17 cellular contexts compared by ENCODE assay signal in the genomic region with DNA sequence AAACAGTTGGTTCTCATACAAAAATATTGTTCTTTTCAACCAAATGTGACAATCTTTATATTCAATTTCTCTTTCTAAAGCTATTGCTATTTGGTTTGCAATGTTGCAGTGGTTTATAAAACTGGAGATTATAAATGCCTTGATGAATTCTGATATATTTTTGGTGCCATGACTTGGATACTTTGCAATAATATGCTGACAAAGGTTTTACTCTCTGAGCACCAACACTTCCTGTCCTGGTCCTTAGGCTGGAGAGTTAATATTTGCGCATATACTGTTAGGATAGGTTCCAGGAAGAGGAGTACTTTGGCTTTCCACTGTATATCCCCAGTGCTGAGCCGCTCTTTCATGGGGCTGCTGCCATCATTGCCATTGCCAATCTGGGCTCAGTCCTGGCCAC.
A peak's percentile ranks its signal among the peaks of the same experiment; 100 is the strongest.
DNase-seq lines count a peak whose midpoint lies in the region; ATAC-seq, FAIRE-seq and TF ChIP-seq lines count a peak whose summit lies in the region.
"Had no signal": no experiment of that assay in that cellular context is flagged by ENCODE, and none has a peak within 500 bp of the region (broad histone marks: within the 10 kb centered on the region; RNA-seq: fewer than 3 reads in every experiment).

No MANE protein-coding gene starts in this region.

- H3K4me3 Mint-ChIP-seq in WTC11: no peak overlapping the region
- H3K4me3 Mint-ChIP-seq: CD4-positive, CD25-positive, alpha-beta regulatory T cell had no signal

- CTCF ChIA-PET in WTC11 (lab: Charles Lee): interaction anchor here (3.2 kb wide), 1 partner anchor 264 kb away, joined by 37 read pairs; no protein-coding TSS in a partner anchor

- no peaks in the 10 kb centered on the region for H3K36me3 Mint-ChIP-seq in WTC11

- H3K9me3 Mint-ChIP-seq in WTC11: no peaks in the 10 kb centered on the region

- FAIRE-seq in GM19239 (lab: Jason Lieb, UNC): peak; percentile 57
- FAIRE-seq: GM12891, GM18507, H54, RCC 7860 had no signal

- peak; percentile 38 for DNase-seq in NCI-H510A treated with DMSO at 0.1 percent for 48 hours (lab: John Stamatoyannopoulos, UW)
- DNase-seq in NCI-H510A (lab: John Stamatoyannopoulos, UW): no peak
- no peak for DNase-seq in GM19239 (ENCODE audit: insufficient read length, low spot score)
- DNase-seq in WTC11 (ENCODE audit: low spot score): no peak
- DNase-seq in amniotic stem cell (lab: John Stamatoyannopoulos, UW): no peak
- DNase-seq: CD4-positive, CD25-positive, alpha-beta regulatory T cell; MM.1S; NCI-H1048; NCI-H1417 treated with DMSO at 0.1 percent for 48 hours; NCI-H187; NCI-H748 treated with DMSO at 0.1 percent for 48 hours had no signal

- peaks cover 58% of the 10 kb centered on the region for H3K4me1 Mint-ChIP-seq in WTC11

- peak overlapping the region; percentile 84; the same call in 1 of the 2 replicates for H3K27ac Mint-ChIP-seq in WTC11
- H3K27ac Mint-ChIP-seq: CD4-positive, CD25-positive, alpha-beta regulatory T cell had no signal

- POLR2A ChIA-PET in WTC11 (lab: Charles Lee): interaction anchor here (0.6 kb wide), 1 partner anchor 233 kb away, joined by 3 read pairs; no protein-coding TSS in a partner anchor

- TF ChIP-seq CTCF in WTC11 (IDR thresholded peaks at IDR 0.05): no peak

- ATAC-seq in WTC11 (no peak), HG02623 (IDR thresholded peaks at IDR 0.05; ENCODE audit: unreplicated experiment) (no peak), GM18502 (IDR thresholded peaks at IDR 0.05; ENCODE audit: poor library complexity, unreplicated experiment) (no peak)

- no peaks in the 10 kb centered on the region for H3K27me3 Mint-ChIP-seq in WTC11 (ENCODE audit: low read depth)
- H3K27me3 Mint-ChIP-seq: CD4-positive, CD25-positive, alpha-beta regulatory T cell had no signal

TF ChIP-seq in WTC11, 78 proteins besides CTCF, POLR2A, EP300 and RAD21 (continues in another document):
- TF ChIP-seq CBFB (CRISPR knock-in tag; IDR thresholded peaks at IDR 0.05; ENCODE audit: low read depth): no peak
- no peak for TF ChIP-seq IRF2 (CRISPR knock-in tag; IDR thresholded peaks at IDR 0.05; ENCODE audit: borderline replicate concordance, low read depth)
- TF ChIP-seq, protein P1, sequence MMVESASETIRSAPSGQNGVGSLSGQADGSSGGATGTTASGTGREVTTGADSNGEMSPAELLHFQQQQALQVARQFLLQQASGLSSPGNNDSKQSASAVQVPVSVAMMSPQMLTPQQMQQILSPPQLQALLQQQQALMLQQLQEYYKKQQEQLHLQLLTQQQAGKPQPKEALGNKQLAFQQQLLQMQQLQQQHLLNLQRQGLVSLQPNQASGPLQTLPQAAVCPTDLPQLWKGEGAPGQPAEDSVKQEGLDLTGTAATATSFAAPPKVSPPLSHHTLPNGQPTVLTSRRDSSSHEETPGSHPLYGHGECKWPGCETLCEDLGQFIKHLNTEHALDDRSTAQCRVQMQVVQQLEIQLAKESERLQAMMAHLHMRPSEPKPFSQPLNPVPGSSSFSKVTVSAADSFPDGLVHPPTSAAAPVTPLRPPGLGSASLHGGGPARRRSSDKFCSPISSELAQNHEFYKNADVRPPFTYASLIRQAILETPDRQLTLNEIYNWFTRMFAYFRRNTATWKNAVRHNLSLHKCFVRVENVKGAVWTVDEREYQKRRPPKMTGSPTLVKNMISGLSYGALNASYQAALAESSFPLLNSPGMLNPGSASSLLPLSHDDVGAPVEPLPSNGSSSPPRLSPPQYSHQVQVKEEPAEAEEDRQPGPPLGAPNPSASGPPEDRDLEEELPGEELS (CRISPR knock-in tag; IDR thresholded peaks at IDR 0.05): no peak
- TF ChIP-seq, protein P2, sequence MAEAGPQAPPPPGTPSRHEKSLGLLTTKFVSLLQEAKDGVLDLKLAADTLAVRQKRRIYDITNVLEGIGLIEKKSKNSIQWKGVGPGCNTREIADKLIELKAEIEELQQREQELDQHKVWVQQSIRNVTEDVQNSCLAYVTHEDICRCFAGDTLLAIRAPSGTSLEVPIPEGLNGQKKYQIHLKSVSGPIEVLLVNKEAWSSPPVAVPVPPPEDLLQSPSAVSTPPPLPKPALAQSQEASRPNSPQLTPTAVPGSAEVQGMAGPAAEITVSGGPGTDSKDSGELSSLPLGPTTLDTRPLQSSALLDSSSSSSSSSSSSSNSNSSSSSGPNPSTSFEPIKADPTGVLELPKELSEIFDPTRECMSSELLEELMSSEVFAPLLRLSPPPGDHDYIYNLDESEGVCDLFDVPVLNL (CRISPR knock-in tag; IDR thresholded peaks at IDR 0.05; ENCODE audit: borderline replicate concordance, low read depth): no peak
- TF ChIP-seq ZNF121 (CRISPR knock-in tag; IDR thresholded peaks at IDR 0.05): no peak
- TF ChIP-seq JUN (CRISPR knock-in tag; IDR thresholded peaks at IDR 0.05): no peak
- TF ChIP-seq, protein P3, sequence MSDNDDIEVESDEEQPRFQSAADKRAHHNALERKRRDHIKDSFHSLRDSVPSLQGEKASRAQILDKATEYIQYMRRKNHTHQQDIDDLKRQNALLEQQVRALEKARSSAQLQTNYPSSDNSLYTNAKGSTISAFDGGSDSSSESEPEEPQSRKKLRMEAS (CRISPR knock-in tag; IDR thresholded peaks at IDR 0.05): no peak
- TF ChIP-seq CREM (CRISPR knock-in tag; IDR thresholded peaks at IDR 0.05): no peak
- TF ChIP-seq, protein P4, sequence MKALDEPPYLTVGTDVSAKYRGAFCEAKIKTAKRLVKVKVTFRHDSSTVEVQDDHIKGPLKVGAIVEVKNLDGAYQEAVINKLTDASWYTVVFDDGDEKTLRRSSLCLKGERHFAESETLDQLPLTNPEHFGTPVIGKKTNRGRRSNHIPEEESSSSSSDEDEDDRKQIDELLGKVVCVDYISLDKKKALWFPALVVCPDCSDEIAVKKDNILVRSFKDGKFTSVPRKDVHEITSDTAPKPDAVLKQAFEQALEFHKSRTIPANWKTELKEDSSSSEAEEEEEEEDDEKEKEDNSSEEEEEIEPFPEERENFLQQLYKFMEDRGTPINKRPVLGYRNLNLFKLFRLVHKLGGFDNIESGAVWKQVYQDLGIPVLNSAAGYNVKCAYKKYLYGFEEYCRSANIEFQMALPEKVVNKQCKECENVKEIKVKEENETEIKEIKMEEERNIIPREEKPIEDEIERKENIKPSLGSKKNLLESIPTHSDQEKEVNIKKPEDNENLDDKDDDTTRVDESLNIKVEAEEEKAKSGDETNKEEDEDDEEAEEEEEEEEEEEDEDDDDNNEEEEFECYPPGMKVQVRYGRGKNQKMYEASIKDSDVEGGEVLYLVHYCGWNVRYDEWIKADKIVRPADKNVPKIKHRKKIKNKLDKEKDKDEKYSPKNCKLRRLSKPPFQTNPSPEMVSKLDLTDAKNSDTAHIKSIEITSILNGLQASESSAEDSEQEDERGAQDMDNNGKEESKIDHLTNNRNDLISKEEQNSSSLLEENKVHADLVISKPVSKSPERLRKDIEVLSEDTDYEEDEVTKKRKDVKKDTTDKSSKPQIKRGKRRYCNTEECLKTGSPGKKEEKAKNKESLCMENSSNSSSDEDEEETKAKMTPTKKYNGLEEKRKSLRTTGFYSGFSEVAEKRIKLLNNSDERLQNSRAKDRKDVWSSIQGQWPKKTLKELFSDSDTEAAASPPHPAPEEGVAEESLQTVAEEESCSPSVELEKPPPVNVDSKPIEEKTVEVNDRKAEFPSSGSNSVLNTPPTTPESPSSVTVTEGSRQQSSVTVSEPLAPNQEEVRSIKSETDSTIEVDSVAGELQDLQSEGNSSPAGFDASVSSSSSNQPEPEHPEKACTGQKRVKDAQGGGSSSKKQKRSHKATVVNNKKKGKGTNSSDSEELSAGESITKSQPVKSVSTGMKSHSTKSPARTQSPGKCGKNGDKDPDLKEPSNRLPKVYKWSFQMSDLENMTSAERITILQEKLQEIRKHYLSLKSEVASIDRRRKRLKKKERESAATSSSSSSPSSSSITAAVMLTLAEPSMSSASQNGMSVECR (CRISPR knock-in tag; IDR thresholded peaks at IDR 0.05; ENCODE audit: borderline replicate concordance): no peak
- no peak for TF ChIP-seq MYBL2 (CRISPR knock-in tag; IDR thresholded peaks at IDR 0.05)
- no peak for TF ChIP-seq ZNF671 (CRISPR knock-in tag; IDR thresholded peaks at IDR 0.05)
- TF ChIP-seq HMGA2 (CRISPR knock-in tag; IDR thresholded peaks at IDR 0.05): no peak
- TF ChIP-seq NR2C2 (CRISPR knock-in tag; IDR thresholded peaks at IDR 0.05): no peak
- TF ChIP-seq, protein P5, sequence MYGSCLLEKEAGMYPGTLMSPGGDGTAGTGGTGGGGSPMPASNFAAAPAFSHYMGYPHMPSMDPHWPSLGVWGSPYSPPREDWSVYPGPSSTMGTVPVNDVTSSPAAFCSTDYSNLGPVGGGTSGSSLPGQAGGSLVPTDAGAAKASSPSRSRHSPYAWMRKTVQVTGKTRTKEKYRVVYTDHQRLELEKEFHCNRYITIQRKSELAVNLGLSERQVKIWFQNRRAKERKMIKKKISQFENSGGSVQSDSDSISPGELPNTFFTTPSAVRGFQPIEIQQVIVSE (CRISPR knock-in tag; IDR thresholded peaks at IDR 0.05; ENCODE audit: borderline replicate concordance): no peak
- TF ChIP-seq, protein P6, sequence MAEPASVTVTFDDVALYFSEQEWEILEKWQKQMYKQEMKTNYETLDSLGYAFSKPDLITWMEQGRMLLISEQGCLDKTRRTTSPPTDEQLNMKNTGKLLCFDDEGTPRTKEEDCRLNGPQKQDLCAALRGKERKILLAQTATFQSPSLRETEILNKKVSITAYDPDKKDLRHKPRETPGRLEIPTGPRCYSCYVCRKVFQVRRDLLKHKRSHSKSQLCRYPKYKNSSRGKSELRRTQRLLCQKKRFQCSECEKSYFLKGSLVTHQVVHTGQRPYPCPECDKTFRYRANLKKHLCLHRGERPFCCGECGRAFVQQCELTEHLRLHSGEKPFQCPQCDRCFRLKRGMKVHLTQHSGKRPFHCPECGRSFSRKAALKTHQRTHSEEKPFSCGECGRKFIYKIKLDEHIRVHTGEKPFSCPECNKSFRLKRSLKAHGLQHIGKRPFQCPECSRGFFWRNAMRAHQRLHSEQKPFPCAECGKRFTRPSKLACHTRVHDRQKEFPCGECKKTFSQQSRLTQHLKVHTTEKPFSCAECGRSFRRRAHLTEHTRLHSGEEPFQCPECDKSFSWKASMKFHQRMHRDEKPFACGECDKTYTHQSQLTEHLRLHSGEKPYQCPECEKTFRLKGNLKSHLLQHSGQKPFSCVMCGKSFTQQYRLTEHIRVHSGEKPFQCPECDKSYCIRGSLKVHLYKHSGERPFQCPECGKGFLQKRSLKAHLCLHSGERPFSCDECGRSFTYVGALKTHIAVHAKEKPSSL (CRISPR knock-in tag; conservative IDR thresholded peaks at IDR 0.05): no peak
- no peak for TF ChIP-seq GTF2I (CRISPR knock-in tag; conservative IDR thresholded peaks at IDR 0.05)
